ENCODE assay signal across 1 cellular context in genomic region chr5:181187500-181188213, GRCh38.
TF ChIP-seq lines count a peak whose summit lies in the region.

No MANE protein-coding gene starts in this region.

TF ChIP-seq in HepG2, 621 proteins besides CTCF, POLR2A, EP300 and RAD21 (continued from another document and continues in another):
- TF ChIP-seq SRSF9 (IDR thresholded peaks at IDR 0.05; ENCODE audit: borderline replicate concordance, insufficient read depth, low read depth, low read length, poor library complexity, severe bottlenecking) (no peak), CCAR2 (optimal IDR thresholded peaks at IDR 0.05; ENCODE audit: low read depth, low read length) (no peak), HHEX (CRISPR knock-in tag; IDR thresholded peaks at IDR 0.05) (no peak), FOSL2 (CRISPR knock-in tag; IDR thresholded peaks at IDR 0.05) (peak; percentile 29; the same call in 1 of the 2 replicates), KDM2A (CRISPR knock-in tag; IDR thresholded peaks at IDR 0.05; ENCODE audit: borderline replicate concordance, low read depth) (peak; percentile 78), MAFK (conservative IDR thresholded peaks at IDR 0.05 in 1 of 2, IDR thresholded peaks at IDR 0.05 in 1 of 2; ENCODE audit: low read length in 2 of 2) (no peak), AKAP8 (CRISPR knock-in tag; IDR thresholded peaks at IDR 0.05) (no peak), ZBTB20 (CRISPR knock-in tag; IDR thresholded peaks at IDR 0.05; ENCODE audit: borderline replicate concordance, low read depth) (peak; percentile 77; the same call in 1 of the 2 replicates), BCL6 (CRISPR knock-in tag; IDR thresholded peaks at IDR 0.05) (peak; percentile 14; the same call in 1 of the 2 replicates), POLR2G (IDR thresholded peaks at IDR 0.05; ENCODE audit: low read depth, low read length) (no peak), PLSCR1 (CRISPR knock-in tag; IDR thresholded peaks at IDR 0.05; ENCODE audit: borderline replicate concordance) (0 out of 2 replicates have a peak, but pooled peaks have one; percentile 3), KIAA2018 (CRISPR knock-in tag; IDR thresholded peaks at IDR 0.05; ENCODE audit: borderline replicate concordance) (no peak), GLI4 (CRISPR knock-in tag; IDR thresholded peaks at IDR 0.05; ENCODE audit: borderline replicate concordance) (0 out of 2 replicates have a peak, but pooled peaks have one; percentile 77), ATAD3A (CRISPR knock-in tag; IDR thresholded peaks at IDR 0.05) (no peak), ZNF44 (CRISPR knock-in tag; IDR thresholded peaks at IDR 0.05) (peak; percentile 64; the same call in 1 of the 2 replicates), RFX1 (IDR thresholded peaks at IDR 0.05) (no peak), ZNF326 (CRISPR knock-in tag; IDR thresholded peaks at IDR 0.05; ENCODE audit: borderline replicate concordance) (no peak), ZNF331 (CRISPR knock-in tag; IDR thresholded peaks at IDR 0.05) (peak; percentile 59; the same call in 1 of the 2 replicates), AHDC1 (CRISPR knock-in tag; IDR thresholded peaks at IDR 0.05; ENCODE audit: borderline replicate concordance) (0 out of 2 replicates have a peak, but pooled peaks have one; percentile 31), ZNF580 (CRISPR knock-in tag; IDR thresholded peaks at IDR 0.05; ENCODE audit: borderline replicate concordance, low read depth) (no peak; the same call in 1 of the 2 replicates), ASH2L (IDR thresholded peaks at IDR 0.05; ENCODE audit: insufficient read length, low read depth, low read length) (peak; percentile 35), ZNF510 (CRISPR knock-in tag; IDR thresholded peaks at IDR 0.05; ENCODE audit: low read depth) (peak; percentile 88), ZNF616 (CRISPR knock-in tag; IDR thresholded peaks at IDR 0.05; ENCODE audit: low read depth) (no peak), ZKSCAN1 (IDR thresholded peaks at IDR 0.05; ENCODE audit: low read length) (no peak), ELF3 (CRISPR knock-in tag; IDR thresholded peaks at IDR 0.05) (peak; percentile 60), TSC22D2 (CRISPR knock-in tag; IDR thresholded peaks at IDR 0.05; ENCODE audit: borderline replicate concordance) (peak; percentile 73; the same call in 1 of the 2 replicates), GFI1 (CRISPR knock-in tag; IDR thresholded peaks at IDR 0.05; ENCODE audit: borderline replicate concordance) (no peak), ZEB1 (IDR thresholded peaks at IDR 0.05; ENCODE audit: insufficient replicate concordance, low read depth) (no peak), ATF7-NPFF (CRISPR knock-in tag; IDR thresholded peaks at IDR 0.05; ENCODE audit: low read depth) (no peak), RFXANK (CRISPR knock-in tag; IDR thresholded peaks at IDR 0.05) (0 out of 2 replicates have a peak, but pooled peaks have one; percentile 32), KLF6 (CRISPR knock-in tag; IDR thresholded peaks at IDR 0.05) (0 out of 2 replicates have a peak, but pooled peaks have one; percentile 30), ZSCAN25 (CRISPR knock-in tag; IDR thresholded peaks at IDR 0.05) (no peak), EZH2 (conservative IDR thresholded peaks at IDR 0.05; ENCODE audit: low read depth, low read length) (no peak)
- TF ChIP-seq, protein P1, sequence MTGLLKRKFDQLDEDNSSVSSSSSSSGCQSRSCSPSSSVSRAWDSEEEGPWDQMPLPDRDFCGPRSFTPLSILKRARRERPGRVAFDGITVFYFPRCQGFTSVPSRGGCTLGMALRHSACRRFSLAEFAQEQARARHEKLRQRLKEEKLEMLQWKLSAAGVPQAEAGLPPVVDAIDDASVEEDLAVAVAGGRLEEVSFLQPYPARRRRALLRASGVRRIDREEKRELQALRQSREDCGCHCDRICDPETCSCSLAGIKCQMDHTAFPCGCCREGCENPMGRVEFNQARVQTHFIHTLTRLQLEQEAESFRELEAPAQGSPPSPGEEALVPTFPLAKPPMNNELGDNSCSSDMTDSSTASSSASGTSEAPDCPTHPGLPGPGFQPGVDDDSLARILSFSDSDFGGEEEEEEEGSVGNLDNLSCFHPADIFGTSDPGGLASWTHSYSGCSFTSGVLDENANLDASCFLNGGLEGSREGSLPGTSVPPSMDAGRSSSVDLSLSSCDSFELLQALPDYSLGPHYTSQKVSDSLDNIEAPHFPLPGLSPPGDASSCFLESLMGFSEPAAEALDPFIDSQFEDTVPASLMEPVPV (CRISPR knock-in tag; IDR thresholded peaks at IDR 0.05): no peak
- TF ChIP-seq, protein P2, sequence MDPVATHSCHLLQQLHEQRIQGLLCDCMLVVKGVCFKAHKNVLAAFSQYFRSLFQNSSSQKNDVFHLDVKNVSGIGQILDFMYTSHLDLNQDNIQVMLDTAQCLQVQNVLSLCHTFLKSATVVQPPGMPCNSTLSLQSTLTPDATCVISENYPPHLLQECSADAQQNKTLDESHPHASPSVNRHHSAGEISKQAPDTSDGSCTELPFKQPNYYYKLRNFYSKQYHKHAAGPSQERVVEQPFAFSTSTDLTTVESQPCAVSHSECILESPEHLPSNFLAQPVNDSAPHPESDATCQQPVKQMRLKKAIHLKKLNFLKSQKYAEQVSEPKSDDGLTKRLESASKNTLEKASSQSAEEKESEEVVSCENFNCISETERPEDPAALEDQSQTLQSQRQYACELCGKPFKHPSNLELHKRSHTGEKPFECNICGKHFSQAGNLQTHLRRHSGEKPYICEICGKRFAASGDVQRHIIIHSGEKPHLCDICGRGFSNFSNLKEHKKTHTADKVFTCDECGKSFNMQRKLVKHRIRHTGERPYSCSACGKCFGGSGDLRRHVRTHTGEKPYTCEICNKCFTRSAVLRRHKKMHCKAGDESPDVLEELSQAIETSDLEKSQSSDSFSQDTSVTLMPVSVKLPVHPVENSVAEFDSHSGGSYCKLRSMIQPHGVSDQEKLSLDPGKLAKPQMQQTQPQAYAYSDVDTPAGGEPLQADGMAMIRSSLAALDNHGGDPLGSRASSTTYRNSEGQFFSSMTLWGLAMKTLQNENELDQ (CRISPR knock-in tag; IDR thresholded peaks at IDR 0.05; ENCODE audit: borderline replicate concordance): no peak; the same call in 1 of the 2 replicates
- TF ChIP-seq, protein P3, sequence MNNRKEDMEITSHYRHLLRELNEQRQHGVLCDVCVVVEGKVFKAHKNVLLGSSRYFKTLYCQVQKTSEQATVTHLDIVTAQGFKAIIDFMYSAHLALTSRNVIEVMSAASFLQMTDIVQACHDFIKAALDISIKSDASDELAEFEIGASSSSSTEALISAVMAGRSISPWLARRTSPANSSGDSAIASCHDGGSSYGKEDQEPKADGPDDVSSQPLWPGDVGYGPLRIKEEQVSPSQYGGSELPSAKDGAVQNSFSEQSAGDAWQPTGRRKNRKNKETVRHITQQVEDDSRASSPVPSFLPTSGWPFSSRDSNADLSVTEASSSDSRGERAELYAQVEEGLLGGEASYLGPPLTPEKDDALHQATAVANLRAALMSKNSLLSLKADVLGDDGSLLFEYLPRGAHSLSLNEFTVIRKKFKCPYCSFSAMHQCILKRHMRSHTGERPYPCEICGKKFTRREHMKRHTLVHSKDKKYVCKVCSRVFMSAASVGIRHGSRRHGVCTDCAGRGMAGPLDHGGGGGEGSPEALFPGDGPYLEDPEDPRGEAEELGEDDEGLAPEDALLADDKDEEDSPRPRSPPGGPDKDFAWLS (CRISPR knock-in tag; IDR thresholded peaks at IDR 0.05; ENCODE audit: borderline replicate concordance): no peak
